In the genomic region with DNA sequence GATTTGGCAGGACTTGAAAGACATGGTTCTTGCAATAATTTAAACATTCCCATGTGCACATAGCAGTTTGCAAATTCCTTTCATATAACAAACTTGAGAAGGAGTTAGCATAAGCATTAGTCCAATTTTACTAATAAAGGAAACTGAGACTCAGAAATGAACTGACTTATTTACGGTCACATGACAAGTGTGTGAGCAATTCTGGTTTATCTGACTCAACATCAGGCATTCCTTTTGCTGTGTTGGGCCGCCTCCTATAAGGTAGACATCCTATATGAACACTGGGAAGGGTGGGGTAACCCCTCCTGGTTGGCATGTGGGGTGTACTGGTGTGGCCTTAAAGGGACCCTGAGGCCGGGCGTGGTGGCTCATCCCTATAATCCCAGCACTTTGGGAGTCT, we compare ENCODE assay signal across 26 cellular contexts. TPM values are rescaled to one million over a fixed set of nuclear protein-coding genes. Genes with fewer than 3 reads are reported as not detected.
"Had no signal": no experiment of that assay in that cellular context is flagged by ENCODE, and none has a peak within 500 bp of the region (broad histone marks: within the 10 kb centered on the region; RNA-seq: fewer than 3 reads in every experiment).

No MANE protein-coding gene starts in this region.

- ATAC-seq: activated CD4-positive, CD25-positive, alpha-beta regulatory T cell treated with anti-CD3 and anti-CD28 coated beads, Interleukin-2, amount 50 U/mL, for 24 hours; activated T-cell treated with anti-CD3 and anti-CD28 coated beads, Interleukin-2, amount 50 U/mL, for 4 hours; gastroesophageal sphincter; heart left ventricle; left ventricle myocardium superior; naive thymus-derived CD4-positive, alpha-beta T cell; right lobe of liver; stimulated activated effector memory CD8-positive, alpha-beta T cell treated with anti-CD3 and anti-CD28 coated beads, Interleukin-12 subunit alpha, Interleukin-12 subunit beta, amount 100 ng/mL, for 72 hours had no signal

- H3K27me3 ChIP-seq: ascending aorta, gastroesophageal sphincter, heart left ventricle, right lobe of liver, stomach, vagina had no signal

- H3K27ac Mint-ChIP-seq: naive thymus-derived CD4-positive, alpha-beta T cell; stimulated activated effector memory CD8-positive, alpha-beta T cell treated with anti-CD3 and anti-CD28 coated beads, Interleukin-12 subunit alpha, Interleukin-12 subunit beta, amount 100 ng/mL, for 72 hours; T-helper 1 cell treated with Interleukin-12 subunit alpha and Interleukin-12 subunit beta and Interleukin-4 antibody, amounts not matched to agents 30 μg/mL and 1 μg/mL, for 36 hours had no signal

- H3K9me3 ChIP-seq: ascending aorta, right lobe of liver, stomach, vagina had no signal

- DNase-seq: activated CD4-positive, alpha-beta T cell treated with anti-CD3 and anti-CD28 coated beads, Interleukin-2, amount 50 U/mL, for 1 hour; activated CD8-positive, alpha-beta memory T cell treated with anti-CD3 and anti-CD28 coated beads, Interleukin-2, amount 50 U/mL, for 4 hours; activated effector memory CD4-positive, alpha-beta T cell treated with Interleukin-2 at 50 U/mL for 16 hours; activated naive CD4-positive, alpha-beta T cell treated with anti-CD3 and anti-CD28 coated beads, Interleukin-2, amount 50 U/mL, for 16 hours; activated T-cell treated with anti-CD3 and anti-CD28 coated beads, Interleukin-2, amount 50 U/mL, for 4 hours; dermis blood vessel endothelial cell; effector memory CD4-positive, alpha-beta T cell; heart left ventricle; left ventricle myocardium superior; mesendoderm; naive thymus-derived CD4-positive, alpha-beta T cell; right lobe of liver; stimulated activated CD4-positive, alpha-beta T cell treated with anti-CD3 and anti-CD28 coated beads, Interleukin-4, amount 100 ng/mL, for 1 hour; stomach; trophoblast cell had no signal

- H3K4me3 ChIP-seq: ascending aorta, gastroesophageal sphincter, heart left ventricle, right lobe of liver, smooth muscle cell, stomach, vagina had no signal

- H3K4me3 Mint-ChIP-seq: activated T-cell treated with anti-CD3 and anti-CD28 coated beads, Interleukin-2, amount 50 U/mL, for 4 hours; naive thymus-derived CD4-positive, alpha-beta T cell; stimulated activated effector memory CD8-positive, alpha-beta T cell treated with anti-CD3 and anti-CD28 coated beads, Interleukin-12 subunit alpha, Interleukin-12 subunit beta, amount 100 ng/mL, for 72 hours; T-helper 1 cell treated with Interleukin-12 subunit alpha and Interleukin-12 subunit beta and Interleukin-4 antibody, amounts not matched to agents 30 μg/mL and 1 μg/mL, for 36 hours had no signal

- H3K4me1 ChIP-seq: ascending aorta had no signal

- H3K4me1 Mint-ChIP-seq: naive thymus-derived CD4-positive, alpha-beta T cell; stimulated activated effector memory CD8-positive, alpha-beta T cell treated with anti-CD3 and anti-CD28 coated beads, Interleukin-12 subunit alpha, Interleukin-12 subunit beta, amount 100 ng/mL, for 72 hours had no signal

- H3K4me2 ChIP-seq: smooth muscle cell had no signal

- H3K36me3 Mint-ChIP-seq: naive thymus-derived CD4-positive, alpha-beta T cell; stimulated activated effector memory CD8-positive, alpha-beta T cell treated with anti-CD3 and anti-CD28 coated beads, Interleukin-12 subunit alpha, Interleukin-12 subunit beta, amount 100 ng/mL, for 72 hours had no signal

- H3K9me3 Mint-ChIP-seq: activated T-cell treated with anti-CD3 and anti-CD28 coated beads, Interleukin-2, amount 50 U/mL, for 4 hours; stimulated activated effector memory CD8-positive, alpha-beta T cell treated with anti-CD3 and anti-CD28 coated beads, Interleukin-12 subunit alpha, Interleukin-12 subunit beta, amount 100 ng/mL, for 72 hours; T-helper 1 cell treated with Interleukin-12 subunit alpha and Interleukin-12 subunit beta and Interleukin-4 antibody, amounts not matched to agents 30 μg/mL and 1 μg/mL, for 36 hours had no signal

- H3K36me3 ChIP-seq: ascending aorta, gastroesophageal sphincter, heart left ventricle, right lobe of liver, stomach, vagina had no signal

- H3K27ac ChIP-seq: ascending aorta, gastroesophageal sphincter, heart left ventricle, stomach, vagina had no signal

RNA-seq across cellular contexts. Expression of gene SLC1A7, which starts 45.7 kb away (rescaled TPM):
- total RNA-seq: activated T-cell treated with anti-CD3 and anti-CD28 coated beads, Interleukin-2, amount 50 U/mL, for 4 hours; ascending aorta; chondrocyte; dermis blood vessel endothelial cell; osteocyte; pulmonary artery endothelial cell; smooth muscle cell; temporal lobe; vagina had no signal
- polyA plus RNA-seq: naive thymus-derived CD4-positive, alpha-beta T cell had no signal
